ENCODE assay signal across 1 cellular context in genomic region chr5:43041131-43041668, GRCh38.
TF ChIP-seq lines count a peak whose summit lies in the region.

No MANE protein-coding gene starts in this region.

TF ChIP-seq in HEK293, 187 proteins besides CTCF, POLR2A, EP300 and RAD21 (continued from another document):
- TF ChIP-seq, protein P1, sequence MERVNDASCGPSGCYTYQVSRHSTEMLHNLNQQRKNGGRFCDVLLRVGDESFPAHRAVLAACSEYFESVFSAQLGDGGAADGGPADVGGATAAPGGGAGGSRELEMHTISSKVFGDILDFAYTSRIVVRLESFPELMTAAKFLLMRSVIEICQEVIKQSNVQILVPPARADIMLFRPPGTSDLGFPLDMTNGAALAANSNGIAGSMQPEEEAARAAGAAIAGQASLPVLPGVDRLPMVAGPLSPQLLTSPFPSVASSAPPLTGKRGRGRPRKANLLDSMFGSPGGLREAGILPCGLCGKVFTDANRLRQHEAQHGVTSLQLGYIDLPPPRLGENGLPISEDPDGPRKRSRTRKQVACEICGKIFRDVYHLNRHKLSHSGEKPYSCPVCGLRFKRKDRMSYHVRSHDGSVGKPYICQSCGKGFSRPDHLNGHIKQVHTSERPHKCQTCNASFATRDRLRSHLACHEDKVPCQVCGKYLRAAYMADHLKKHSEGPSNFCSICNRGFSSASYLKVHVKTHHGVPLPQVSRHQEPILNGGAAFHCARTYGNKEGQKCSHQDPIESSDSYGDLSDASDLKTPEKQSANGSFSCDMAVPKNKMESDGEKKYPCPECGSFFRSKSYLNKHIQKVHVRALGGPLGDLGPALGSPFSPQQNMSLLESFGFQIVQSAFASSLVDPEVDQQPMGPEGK (tag by site-specific recombination; IDR thresholded peaks at IDR 0.05), result no peak
- TF ChIP-seq PRDM1 (tag by site-specific recombination; IDR thresholded peaks at IDR 0.05) (peak; percentile 51), ZNF280C (tag by site-specific recombination; IDR thresholded peaks at IDR 0.05) (no peak)
- TF ChIP-seq, protein P2, sequence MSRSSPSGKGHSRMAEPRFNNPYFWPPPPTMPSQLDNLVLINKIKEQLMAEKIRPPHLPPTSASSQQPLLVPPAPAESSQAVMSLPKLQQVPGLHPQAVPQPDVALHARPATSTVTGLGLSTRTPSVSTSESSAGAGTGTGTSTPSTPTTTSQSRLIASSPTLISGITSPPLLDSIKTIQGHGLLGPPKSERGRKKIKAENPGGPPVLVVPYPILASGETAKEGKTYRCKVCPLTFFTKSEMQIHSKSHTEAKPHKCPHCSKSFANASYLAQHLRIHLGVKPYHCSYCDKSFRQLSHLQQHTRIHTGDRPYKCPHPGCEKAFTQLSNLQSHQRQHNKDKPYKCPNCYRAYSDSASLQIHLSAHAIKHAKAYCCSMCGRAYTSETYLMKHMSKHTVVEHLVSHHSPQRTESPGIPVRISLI (tag by site-specific recombination; IDR thresholded peaks at IDR 0.05), result peak; percentile 84
TF ChIP-seq in HEK293: peak in this region for 3.
